Comparison of ENCODE assay signal across 1 cellular context in the genomic region with DNA sequence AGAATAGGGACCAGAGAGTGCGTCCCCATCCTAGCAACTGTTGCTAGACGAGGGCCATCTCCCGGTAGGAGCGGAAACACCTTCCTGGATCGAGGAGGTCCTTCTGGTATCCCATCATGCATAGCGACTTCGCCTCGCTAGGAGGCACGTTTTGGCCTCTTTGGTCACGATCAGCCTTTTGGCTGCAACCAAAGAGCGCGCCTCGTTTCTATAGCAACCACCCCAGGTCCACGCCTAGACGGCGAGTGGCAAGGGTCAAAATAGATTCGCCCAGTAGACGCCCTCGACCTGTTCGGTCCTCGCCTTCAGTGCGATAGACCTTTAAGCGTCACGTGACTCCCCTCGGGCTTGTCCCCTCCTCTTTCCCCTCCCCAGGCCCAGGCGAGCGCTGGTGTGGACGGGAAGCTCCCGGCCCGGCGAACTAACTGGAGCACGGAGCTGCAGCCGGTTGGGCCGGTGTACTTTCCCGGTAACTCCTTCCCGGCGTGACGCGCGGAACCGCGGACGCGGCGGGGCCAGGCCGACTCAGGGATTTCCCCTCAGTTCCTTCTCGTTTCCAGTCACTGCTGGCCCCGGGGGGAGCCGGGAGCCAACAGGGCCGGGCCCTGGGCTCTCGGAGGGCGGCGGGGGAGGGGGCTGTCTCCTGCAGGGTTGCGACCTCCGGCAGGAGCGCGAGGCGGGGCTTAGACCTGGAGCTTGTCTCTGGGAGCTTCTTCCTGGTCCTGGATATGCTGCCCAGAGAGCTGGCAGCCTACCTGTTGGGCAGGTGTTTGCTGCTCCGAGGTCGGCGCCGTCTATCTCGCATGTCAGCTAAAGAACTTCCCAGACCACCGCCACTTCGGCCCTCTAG.
TF ChIP-seq lines count a peak whose summit lies in the region.

A gene (plus strand): TSS at position 359 of the 850 bp plus-strand sequence. CDS start 2,258 bp downstream, outside the sequence.

TF ChIP-seq in HepG2, 621 proteins besides CTCF, POLR2A, EP300 and RAD21 (continued from another document and continues in another):
- TF ChIP-seq, protein P1, sequence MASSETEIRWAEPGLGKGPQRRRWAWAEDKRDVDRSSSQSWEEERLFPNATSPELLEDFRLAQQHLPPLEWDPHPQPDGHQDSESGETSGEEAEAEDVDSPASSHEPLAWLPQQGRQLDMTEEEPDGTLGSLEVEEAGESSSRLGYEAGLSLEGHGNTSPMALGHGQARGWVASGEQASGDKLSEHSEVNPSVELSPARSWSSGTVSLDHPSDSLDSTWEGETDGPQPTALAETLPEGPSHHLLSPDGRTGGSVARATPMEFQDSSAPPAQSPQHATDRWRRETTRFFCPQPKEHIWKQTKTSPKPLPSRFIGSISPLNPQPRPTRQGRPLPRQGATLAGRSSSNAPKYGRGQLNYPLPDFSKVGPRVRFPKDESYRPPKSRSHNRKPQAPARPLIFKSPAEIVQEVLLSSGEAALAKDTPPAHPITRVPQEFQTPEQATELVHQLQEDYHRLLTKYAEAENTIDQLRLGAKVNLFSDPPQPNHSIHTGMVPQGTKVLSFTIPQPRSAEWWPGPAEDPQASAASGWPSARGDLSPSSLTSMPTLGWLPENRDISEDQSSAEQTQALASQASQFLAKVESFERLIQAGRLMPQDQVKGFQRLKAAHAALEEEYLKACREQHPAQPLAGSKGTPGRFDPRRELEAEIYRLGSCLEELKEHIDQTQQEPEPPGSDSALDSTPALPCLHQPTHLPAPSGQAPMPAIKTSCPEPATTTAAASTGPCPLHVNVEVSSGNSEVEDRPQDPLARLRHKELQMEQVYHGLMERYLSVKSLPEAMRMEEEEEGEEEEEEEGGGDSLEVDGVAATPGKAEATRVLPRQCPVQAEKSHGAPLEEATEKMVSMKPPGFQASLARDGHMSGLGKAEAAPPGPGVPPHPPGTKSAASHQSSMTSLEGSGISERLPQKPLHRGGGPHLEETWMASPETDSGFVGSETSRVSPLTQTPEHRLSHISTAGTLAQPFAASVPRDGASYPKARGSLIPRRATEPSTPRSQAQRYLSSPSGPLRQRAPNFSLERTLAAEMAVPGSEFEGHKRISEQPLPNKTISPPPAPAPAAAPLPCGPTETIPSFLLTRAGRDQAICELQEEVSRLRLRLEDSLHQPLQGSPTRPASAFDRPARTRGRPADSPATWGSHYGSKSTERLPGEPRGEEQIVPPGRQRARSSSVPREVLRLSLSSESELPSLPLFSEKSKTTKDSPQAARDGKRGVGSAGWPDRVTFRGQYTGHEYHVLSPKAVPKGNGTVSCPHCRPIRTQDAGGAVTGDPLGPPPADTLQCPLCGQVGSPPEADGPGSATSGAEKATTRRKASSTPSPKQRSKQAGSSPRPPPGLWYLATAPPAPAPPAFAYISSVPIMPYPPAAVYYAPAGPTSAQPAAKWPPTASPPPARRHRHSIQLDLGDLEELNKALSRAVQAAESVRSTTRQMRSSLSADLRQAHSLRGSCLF (CRISPR knock-in tag; IDR thresholded peaks at IDR 0.05; ENCODE audit: borderline replicate concordance), result no peak
- TF ChIP-seq ZNF768 (CRISPR knock-in tag; IDR thresholded peaks at IDR 0.05), result peak; percentile 49; the same call in 1 of the 2 replicates
- TF ChIP-seq GFI1 (CRISPR knock-in tag; IDR thresholded peaks at IDR 0.05; ENCODE audit: borderline replicate concordance), result peak; percentile 55; the same call in 1 of the 2 replicates
- TF ChIP-seq, protein P2, sequence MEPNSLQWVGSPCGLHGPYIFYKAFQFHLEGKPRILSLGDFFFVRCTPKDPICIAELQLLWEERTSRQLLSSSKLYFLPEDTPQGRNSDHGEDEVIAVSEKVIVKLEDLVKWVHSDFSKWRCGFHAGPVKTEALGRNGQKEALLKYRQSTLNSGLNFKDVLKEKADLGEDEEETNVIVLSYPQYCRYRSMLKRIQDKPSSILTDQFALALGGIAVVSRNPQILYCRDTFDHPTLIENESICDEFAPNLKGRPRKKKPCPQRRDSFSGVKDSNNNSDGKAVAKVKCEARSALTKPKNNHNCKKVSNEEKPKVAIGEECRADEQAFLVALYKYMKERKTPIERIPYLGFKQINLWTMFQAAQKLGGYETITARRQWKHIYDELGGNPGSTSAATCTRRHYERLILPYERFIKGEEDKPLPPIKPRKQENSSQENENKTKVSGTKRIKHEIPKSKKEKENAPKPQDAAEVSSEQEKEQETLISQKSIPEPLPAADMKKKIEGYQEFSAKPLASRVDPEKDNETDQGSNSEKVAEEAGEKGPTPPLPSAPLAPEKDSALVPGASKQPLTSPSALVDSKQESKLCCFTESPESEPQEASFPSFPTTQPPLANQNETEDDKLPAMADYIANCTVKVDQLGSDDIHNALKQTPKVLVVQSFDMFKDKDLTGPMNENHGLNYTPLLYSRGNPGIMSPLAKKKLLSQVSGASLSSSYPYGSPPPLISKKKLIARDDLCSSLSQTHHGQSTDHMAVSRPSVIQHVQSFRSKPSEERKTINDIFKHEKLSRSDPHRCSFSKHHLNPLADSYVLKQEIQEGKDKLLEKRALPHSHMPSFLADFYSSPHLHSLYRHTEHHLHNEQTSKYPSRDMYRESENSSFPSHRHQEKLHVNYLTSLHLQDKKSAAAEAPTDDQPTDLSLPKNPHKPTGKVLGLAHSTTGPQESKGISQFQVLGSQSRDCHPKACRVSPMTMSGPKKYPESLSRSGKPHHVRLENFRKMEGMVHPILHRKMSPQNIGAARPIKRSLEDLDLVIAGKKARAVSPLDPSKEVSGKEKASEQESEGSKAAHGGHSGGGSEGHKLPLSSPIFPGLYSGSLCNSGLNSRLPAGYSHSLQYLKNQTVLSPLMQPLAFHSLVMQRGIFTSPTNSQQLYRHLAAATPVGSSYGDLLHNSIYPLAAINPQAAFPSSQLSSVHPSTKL (CRISPR knock-in tag; IDR thresholded peaks at IDR 0.05), result peak; percentile 32; the same call in 1 of the 2 replicates
- TF ChIP-seq RAD51 (IDR thresholded peaks at IDR 0.05; ENCODE audit: borderline replicate concordance), result peak; percentile 99
- 0 out of 2 replicates have a peak, but pooled peaks have one; percentile 38 for TF ChIP-seq ZNF678 (CRISPR knock-in tag; IDR thresholded peaks at IDR 0.05)
- TF ChIP-seq, protein P3, sequence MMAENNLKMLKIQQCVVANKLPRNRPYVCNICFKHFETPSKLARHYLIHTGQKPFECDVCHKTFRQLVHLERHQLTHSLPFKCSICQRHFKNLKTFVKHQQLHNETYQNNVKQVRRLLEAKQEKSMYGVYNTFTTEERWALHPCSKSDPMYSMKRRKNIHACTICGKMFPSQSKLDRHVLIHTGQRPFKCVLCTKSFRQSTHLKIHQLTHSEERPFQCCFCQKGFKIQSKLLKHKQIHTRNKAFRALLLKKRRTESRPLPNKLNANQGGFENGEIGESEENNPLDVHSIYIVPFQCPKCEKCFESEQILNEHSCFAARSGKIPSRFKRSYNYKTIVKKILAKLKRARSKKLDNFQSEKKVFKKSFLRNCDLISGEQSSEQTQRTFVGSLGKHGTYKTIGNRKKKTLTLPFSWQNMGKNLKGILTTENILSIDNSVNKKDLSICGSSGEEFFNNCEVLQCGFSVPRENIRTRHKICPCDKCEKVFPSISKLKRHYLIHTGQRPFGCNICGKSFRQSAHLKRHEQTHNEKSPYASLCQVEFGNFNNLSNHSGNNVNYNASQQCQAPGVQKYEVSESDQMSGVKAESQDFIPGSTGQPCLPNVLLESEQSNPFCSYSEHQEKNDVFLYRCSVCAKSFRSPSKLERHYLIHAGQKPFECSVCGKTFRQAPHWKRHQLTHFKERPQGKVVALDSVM (CRISPR knock-in tag; IDR thresholded peaks at IDR 0.05), result peak; percentile 49; the same call in 1 of the 2 replicates
- no peak for TF ChIP-seq MLLT10 (CRISPR knock-in tag; IDR thresholded peaks at IDR 0.05)
- peak; percentile 69; the same call in 1 of the 2 replicates for TF ChIP-seq ZNF746 (CRISPR knock-in tag; IDR thresholded peaks at IDR 0.05)
- no peak for TF ChIP-seq TCF12 (IDR thresholded peaks at IDR 0.05)
- TF ChIP-seq TCF12 (CRISPR knock-in tag; IDR thresholded peaks at IDR 0.05), result no peak
- peak; percentile 81; the same call in 1 of the 2 replicates for TF ChIP-seq CREM (IDR thresholded peaks at IDR 0.05)
- no peak for TF ChIP-seq CREM (CRISPR knock-in tag; IDR thresholded peaks at IDR 0.05)
- TF ChIP-seq SOX5 (CRISPR knock-in tag; IDR thresholded peaks at IDR 0.05; ENCODE audit: borderline replicate concordance), result peak; percentile 44; the same call in 1 of the 2 replicates
- TF ChIP-seq ZNF652 (CRISPR knock-in tag; IDR thresholded peaks at IDR 0.05; ENCODE audit: borderline replicate concordance, low read depth), result peak; percentile 83
- TF ChIP-seq, protein P4, sequence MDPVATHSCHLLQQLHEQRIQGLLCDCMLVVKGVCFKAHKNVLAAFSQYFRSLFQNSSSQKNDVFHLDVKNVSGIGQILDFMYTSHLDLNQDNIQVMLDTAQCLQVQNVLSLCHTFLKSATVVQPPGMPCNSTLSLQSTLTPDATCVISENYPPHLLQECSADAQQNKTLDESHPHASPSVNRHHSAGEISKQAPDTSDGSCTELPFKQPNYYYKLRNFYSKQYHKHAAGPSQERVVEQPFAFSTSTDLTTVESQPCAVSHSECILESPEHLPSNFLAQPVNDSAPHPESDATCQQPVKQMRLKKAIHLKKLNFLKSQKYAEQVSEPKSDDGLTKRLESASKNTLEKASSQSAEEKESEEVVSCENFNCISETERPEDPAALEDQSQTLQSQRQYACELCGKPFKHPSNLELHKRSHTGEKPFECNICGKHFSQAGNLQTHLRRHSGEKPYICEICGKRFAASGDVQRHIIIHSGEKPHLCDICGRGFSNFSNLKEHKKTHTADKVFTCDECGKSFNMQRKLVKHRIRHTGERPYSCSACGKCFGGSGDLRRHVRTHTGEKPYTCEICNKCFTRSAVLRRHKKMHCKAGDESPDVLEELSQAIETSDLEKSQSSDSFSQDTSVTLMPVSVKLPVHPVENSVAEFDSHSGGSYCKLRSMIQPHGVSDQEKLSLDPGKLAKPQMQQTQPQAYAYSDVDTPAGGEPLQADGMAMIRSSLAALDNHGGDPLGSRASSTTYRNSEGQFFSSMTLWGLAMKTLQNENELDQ (CRISPR knock-in tag; IDR thresholded peaks at IDR 0.05; ENCODE audit: borderline replicate concordance), result no peak
- no peak for TF ChIP-seq ZNF761 (CRISPR knock-in tag; conservative IDR thresholded peaks at IDR 0.05)
- no peak for TF ChIP-seq STAG1 (CRISPR knock-in tag; IDR thresholded peaks at IDR 0.05)
- TF ChIP-seq, protein P5, sequence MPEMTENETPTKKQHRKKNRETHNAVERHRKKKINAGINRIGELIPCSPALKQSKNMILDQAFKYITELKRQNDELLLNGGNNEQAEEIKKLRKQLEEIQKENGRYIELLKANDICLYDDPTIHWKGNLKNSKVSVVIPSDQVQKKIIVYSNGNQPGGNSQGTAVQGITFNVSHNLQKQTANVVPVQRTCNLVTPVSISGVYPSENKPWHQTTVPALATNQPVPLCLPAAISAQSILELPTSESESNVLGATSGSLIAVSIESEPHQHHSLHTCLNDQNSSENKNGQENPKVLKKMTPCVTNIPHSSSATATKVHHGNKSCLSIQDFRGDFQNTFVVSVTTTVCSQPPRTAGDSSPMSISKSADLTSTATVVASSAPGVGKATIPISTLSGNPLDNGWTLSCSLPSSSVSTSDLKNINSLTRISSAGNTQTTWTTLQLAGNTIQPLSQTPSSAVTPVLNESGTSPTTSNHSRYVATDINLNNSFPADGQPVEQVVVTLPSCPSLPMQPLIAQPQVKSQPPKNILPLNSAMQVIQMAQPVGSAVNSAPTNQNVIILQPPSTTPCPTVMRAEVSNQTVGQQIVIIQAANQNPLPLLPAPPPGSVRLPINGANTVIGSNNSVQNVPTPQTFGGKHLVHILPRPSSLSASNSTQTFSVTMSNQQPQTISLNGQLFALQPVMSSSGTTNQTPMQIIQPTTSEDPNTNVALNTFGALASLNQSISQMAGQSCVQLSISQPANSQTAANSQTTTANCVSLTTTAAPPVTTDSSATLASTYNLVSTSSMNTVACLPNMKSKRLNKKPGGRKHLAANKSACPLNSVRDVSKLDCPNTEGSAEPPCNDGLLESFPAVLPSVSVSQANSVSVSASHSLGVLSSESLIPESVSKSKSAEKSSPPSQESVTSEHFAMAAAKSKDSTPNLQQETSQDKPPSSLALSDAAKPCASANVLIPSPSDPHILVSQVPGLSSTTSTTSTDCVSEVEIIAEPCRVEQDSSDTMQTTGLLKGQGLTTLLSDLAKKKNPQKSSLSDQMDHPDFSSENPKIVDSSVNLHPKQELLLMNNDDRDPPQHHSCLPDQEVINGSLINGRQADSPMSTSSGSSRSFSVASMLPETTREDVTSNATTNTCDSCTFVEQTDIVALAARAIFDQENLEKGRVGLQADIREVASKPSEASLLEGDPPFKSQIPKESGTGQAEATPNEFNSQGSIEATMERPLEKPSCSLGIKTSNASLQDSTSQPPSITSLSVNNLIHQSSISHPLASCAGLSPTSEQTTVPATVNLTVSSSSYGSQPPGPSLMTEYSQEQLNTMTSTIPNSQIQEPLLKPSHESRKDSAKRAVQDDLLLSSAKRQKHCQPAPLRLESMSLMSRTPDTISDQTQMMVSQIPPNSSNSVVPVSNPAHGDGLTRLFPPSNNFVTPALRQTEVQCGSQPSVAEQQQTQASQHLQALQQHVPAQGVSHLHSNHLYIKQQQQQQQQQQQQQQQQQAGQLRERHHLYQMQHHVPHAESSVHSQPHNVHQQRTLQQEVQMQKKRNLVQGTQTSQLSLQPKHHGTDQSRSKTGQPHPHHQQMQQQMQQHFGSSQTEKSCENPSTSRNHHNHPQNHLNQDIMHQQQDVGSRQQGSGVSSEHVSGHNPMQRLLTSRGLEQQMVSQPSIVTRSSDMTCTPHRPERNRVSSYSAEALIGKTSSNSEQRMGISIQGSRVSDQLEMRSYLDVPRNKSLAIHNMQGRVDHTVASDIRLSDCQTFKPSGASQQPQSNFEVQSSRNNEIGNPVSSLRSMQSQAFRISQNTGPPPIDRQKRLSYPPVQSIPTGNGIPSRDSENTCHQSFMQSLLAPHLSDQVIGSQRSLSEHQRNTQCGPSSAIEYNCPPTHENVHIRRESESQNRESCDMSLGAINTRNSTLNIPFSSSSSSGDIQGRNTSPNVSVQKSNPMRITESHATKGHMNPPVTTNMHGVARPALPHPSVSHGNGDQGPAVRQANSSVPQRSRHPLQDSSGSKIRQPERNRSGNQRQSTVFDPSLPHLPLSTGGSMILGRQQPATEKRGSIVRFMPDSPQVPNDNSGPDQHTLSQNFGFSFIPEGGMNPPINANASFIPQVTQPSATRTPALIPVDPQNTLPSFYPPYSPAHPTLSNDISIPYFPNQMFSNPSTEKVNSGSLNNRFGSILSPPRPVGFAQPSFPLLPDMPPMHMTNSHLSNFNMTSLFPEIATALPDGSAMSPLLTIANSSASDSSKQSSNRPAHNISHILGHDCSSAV (CRISPR knock-in tag; IDR thresholded peaks at IDR 0.05; ENCODE audit: borderline replicate concordance), result peak; percentile 81
- TF ChIP-seq KLF13 (CRISPR knock-in tag; IDR thresholded peaks at IDR 0.05), result no peak
- TF ChIP-seq ZNF468 (CRISPR knock-in tag; IDR thresholded peaks at IDR 0.05), result no peak
- TF ChIP-seq, protein P6, sequence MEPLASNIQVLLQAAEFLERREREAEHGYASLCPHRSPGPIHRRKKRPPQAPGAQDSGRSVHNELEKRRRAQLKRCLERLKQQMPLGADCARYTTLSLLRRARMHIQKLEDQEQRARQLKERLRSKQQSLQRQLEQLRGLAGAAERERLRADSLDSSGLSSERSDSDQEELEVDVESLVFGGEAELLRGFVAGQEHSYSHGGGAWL (CRISPR knock-in tag; IDR thresholded peaks at IDR 0.05), result 0 out of 2 replicates have a peak, but pooled peaks have one; percentile 53
